In the genomic region with DNA sequence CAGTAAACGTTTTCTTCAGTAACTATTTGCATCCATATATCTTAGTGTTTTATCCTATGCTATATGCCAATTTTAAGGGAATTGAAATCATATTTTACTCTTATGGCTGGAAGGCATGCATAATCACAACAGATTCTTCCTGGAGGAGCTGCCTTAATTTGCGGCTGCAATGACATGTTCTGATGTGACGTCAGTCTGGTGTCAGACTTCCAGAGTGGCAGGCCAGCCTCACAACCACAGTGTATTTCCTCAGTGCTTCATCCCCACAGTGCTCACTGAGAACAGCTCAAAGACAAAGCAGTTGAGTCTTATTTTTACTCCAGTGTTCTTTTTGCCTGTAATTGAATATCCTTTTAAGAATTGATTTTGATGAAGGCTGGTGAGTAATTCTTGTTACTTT, we compare ENCODE assay signal across 12 cellular contexts.
DNase-seq lines count a peak whose midpoint lies in the region; ATAC-seq and TF ChIP-seq lines count a peak whose summit lies in the region.
"Had no signal": no experiment of that assay in that cellular context is flagged by ENCODE, and none has a peak within 500 bp of the region (broad histone marks: within the 10 kb centered on the region; RNA-seq: fewer than 3 reads in every experiment).

No MANE protein-coding gene starts in this region.

- no peak overlapping the region for H3K4me3 ChIP-seq in colonic mucosa
- H3K4me3 ChIP-seq: lung, PC-9 had no signal

- intact Hi-C loops in Right ventricle myocardium inferior (cut with DNase I): no loop called here
- intact Hi-C loops in cardiac septum (cut with DNase I): loop anchor here (5.0 to 10.0 kb wide), 2 partner anchors 39 to 482 kb away; no protein-coding TSS in a partner anchor
- intact Hi-C loops in left cardiac atrium (cut with DNase I): no loop called here
- intact Hi-C loops in colonic mucosa (cut with DNase I): no loop called here

- no peaks in the 10 kb centered on the region for H3K4me1 ChIP-seq in colonic mucosa

- no peaks in the 10 kb centered on the region for H3K9me3 ChIP-seq in colonic mucosa

- H3K9ac ChIP-seq in colonic mucosa (ENCODE audit: low read depth in 2 of 2, low read length in 2 of 2): no peak overlapping the region

- DNase-seq in Right ventricle myocardium inferior (ENCODE audit: missing footprints) (no peak), cardiac septum (ENCODE audit: low spot score) (no peak), astrocyte of the hippocampus (ENCODE audit: low read depth, low spot score) (peak; percentile 49), left cardiac atrium (peak; percentile 34), colonic mucosa (no peak), GDM1 (lab: John Stamatoyannopoulos, UW) (no peak), OCI-M2 (lab: John Stamatoyannopoulos, UW; ENCODE audit: unreplicated experiment) (no peak)
- DNase-seq in stimulated activated naive CD8-positive, alpha-beta T cell treated with anti-CD3 and anti-CD28 coated beads, Interleukin-15, Interleukin-2, amounts not matched to agents 100 U/mL and 50 U/mL, for 24 hours: no peak
- DNase-seq: activated T-cell treated with anti-CD3 and anti-CD28 coated beads, Interleukin-2, amount 50 U/mL, for 1 hour; NCI-H2029; PC-9 had no signal

- no peaks in the 10 kb centered on the region for H3K27me3 ChIP-seq in colonic mucosa

- H3K36me3 ChIP-seq in colonic mucosa: no peaks in the 10 kb centered on the region

- H3K27ac ChIP-seq in colonic mucosa: no peak overlapping the region
- H3K27ac ChIP-seq: PC-9 had no signal

- TF ChIP-seq CTCF in colonic mucosa (IDR thresholded peaks at IDR 0.05): no peak

- ATAC-seq in Right ventricle myocardium inferior: peak; percentile 57
- peak in 1 of 2 donors; percentile 70 for ATAC-seq in left cardiac atrium
- no peak for ATAC-seq in stimulated activated naive CD8-positive, alpha-beta T cell treated with anti-CD3 and anti-CD28 coated beads, Interleukin-15, Interleukin-2, amounts not matched to agents 100 U/mL and 50 U/mL, for 24 hours

Comparison
In these comparisons a context has a peak if more than half of its experiments do, and no peak if none do; other contexts are left out.
1. DNase-seq: peak in astrocyte of the hippocampus (single experiment) and left cardiac atrium (single experiment); none in Right ventricle myocardium inferior (single experiment), cardiac septum (single experiment), colonic mucosa (single experiment), stimulated activated naive CD8-positive, alpha-beta T cell treated with anti-CD3 and anti-CD28 coated beads, Interleukin-15, Interleukin-2, amounts not matched to agents 100 U/mL and 50 U/mL, for 24 hours (single experiment), GDM1 (single experiment) and OCI-M2 (single experiment).